In genomic region chr16:88166368-88166767, GRCh38 we compare ENCODE assay signal across 7 cellular contexts.
DNase-seq lines count a peak whose midpoint lies in the region; ATAC-seq, FAIRE-seq and TF ChIP-seq lines count a peak whose summit lies in the region.
"Not testable (repeated sequence)": the region's sequence is repeated elsewhere in the genome, so short reads cannot be mapped to it uniquely, and the experiment has no call there.

No MANE protein-coding gene starts in this region.

- H3K4me3 ChIP-seq in endothelial cell of umbilical vein (replicated peaks in 1 of 3; ENCODE audit: insufficient read depth in 1 of 3, low read depth in 1 of 3, low read length in 3 of 3); fibroblast of the aortic adventitia (ENCODE audit: low read depth, low read length); upper lobe of right lung: not testable (repeated sequence)
- peak overlapping the region in 1 of 2 experiments; percentile 60 for H3K4me3 ChIP-seq in mesenchymal stem cell (ENCODE audit: insufficient read depth in 1 of 2, low read depth in 1 of 2, low read length in 2 of 2)

- H3K27me3 ChIP-seq in endothelial cell of umbilical vein (ENCODE audit: control insufficient read depth in 2 of 2, insufficient read depth in 2 of 2, low read length in 2 of 2); mesenchymal stem cell (ENCODE audit: control insufficient read depth in 1 of 2, insufficient read depth in 1 of 2, low read length in 2 of 2); upper lobe of right lung: not testable (repeated sequence)

- H4K8ac ChIP-seq in mesenchymal stem cell (ENCODE audit: low read length) = not testable (repeated sequence)

- not testable (repeated sequence) for H3K27ac ChIP-seq in endothelial cell of umbilical vein (ENCODE audit: insufficient read depth, low read depth, low read length); mesenchymal stem cell (ENCODE audit: low read length, poor library complexity, severe bottlenecking); upper lobe of right lung

- H4K20me1 ChIP-seq in endothelial cell of umbilical vein (replicated peaks; ENCODE audit: control insufficient read depth, extremely low read depth, insufficient read depth, low read length) = not testable (repeated sequence)

- not testable (repeated sequence) for ATAC-seq in upper lobe of right lung

- peak overlapping the region; percentile 56; the same call in 1 of the 2 replicates for H3K4me3 Mint-ChIP-seq in HFFc6

- not testable (repeated sequence) for H4K91ac ChIP-seq in mesenchymal stem cell (ENCODE audit: low read length)

- H3K9me3 ChIP-seq in endothelial cell of umbilical vein (replicated peaks; ENCODE audit: control insufficient read depth, insufficient read depth, low read length); mesenchymal stem cell (ENCODE audit: control insufficient read depth, low read length); upper lobe of right lung: not testable (repeated sequence)

- POLR2A ChIA-PET in endothelial cell of umbilical vein (lab: Charles Lee) = not testable (repeated sequence)

- not testable (repeated sequence) for H3K9me3 Mint-ChIP-seq in HFFc6

- not testable (repeated sequence) for H2BK5ac ChIP-seq in mesenchymal stem cell (ENCODE audit: low read depth, low read length, poor library complexity, severe bottlenecking)

- H2BK12ac ChIP-seq in mesenchymal stem cell (ENCODE audit: low read length in 2 of 2) = not testable (repeated sequence)

- H3K79me2 ChIP-seq in endothelial cell of umbilical vein (ENCODE audit: control insufficient read depth, insufficient read depth, low read length) = not testable (repeated sequence)

- peaks cover 13% of the 10 kb centered on the region for H3K27me3 Mint-ChIP-seq in HFFc6 (ENCODE audit: insufficient read depth)

- H3K23ac ChIP-seq in mesenchymal stem cell (ENCODE audit: low read length in 2 of 2) = not testable (repeated sequence)

- intact Hi-C loops in endothelial cell of umbilical vein (cut with micrococcal nuclease); posterior vena cava (cut with DNase I); upper lobe of right lung (cut with DNase I): not testable (repeated sequence)

- peak; percentile 83 for FAIRE-seq in endothelial cell of umbilical vein (lab: Jason Lieb, UNC)

- not testable (repeated sequence) for H3K4me2 ChIP-seq in endothelial cell of umbilical vein (ENCODE audit: insufficient read depth, low read length); mesenchymal stem cell (ENCODE audit: low read length, poor library complexity, severe bottlenecking)

- WGBS in mesenchymal stem cell = 94% methylated on average over 4 of the region's 15 CpGs

- dilution Hi-C loops in endothelial cell of umbilical vein (cut with MboI; ENCODE audit: extremely low pct_ligation_motif_present, low sequenced_read_pairs) = not testable (repeated sequence)

- DNase-seq in HFFc6; endothelial cell of umbilical vein (ENCODE audit: low read depth, low spot score); mesenchymal stem cell: not testable (repeated sequence)
- DNase-seq in activated effector memory CD4-positive, alpha-beta T cell treated with anti-CD3 and anti-CD28 coated beads, Interleukin-2, amount 50 U/mL, for 16 hours = peak; percentile 13
- DNase-seq in fibroblast of the aortic adventitia (ENCODE audit: low read depth) = peak; percentile 61
- DNase-seq in posterior vena cava (ENCODE audit: low spot score) = peak; percentile 57
- peak; percentile 53 for DNase-seq in upper lobe of right lung

- H3K27ac Mint-ChIP-seq in HFFc6 = not testable (repeated sequence)

- not testable (repeated sequence) for H2AK5ac ChIP-seq in mesenchymal stem cell (ENCODE audit: low read length, severe bottlenecking)

- H3K4me1 Mint-ChIP-seq in HFFc6 (ENCODE audit: low read depth) = peaks cover 12% of the 10 kb centered on the region

- not testable (repeated sequence) for H3K36me3 ChIP-seq in endothelial cell of umbilical vein (ENCODE audit: control insufficient read depth in 2 of 2, extremely low read depth in 1 of 2, insufficient read depth in 2 of 2, low read length in 2 of 2); mesenchymal stem cell (ENCODE audit: control insufficient read depth in 1 of 2, insufficient read depth in 2 of 2, low read depth in 1 of 2, low read length in 2 of 2); upper lobe of right lung

- TF ChIP-seq CTCF in HFFc6 (IDR thresholded peaks at IDR 0.05); endothelial cell of umbilical vein (IDR thresholded peaks at IDR 0.05; ENCODE audit: extremely low read depth in 1 of 2, insufficient read depth in 1 of 2, low read depth in 1 of 2, low read length in 2 of 2); fibroblast of the aortic adventitia (IDR thresholded peaks at IDR 0.05; ENCODE audit: insufficient read depth, low read length); upper lobe of right lung (IDR thresholded peaks at IDR 0.05): not testable (repeated sequence)

- BruUV-seq in endothelial cell of umbilical vein (replicated peaks; lab: Mats Ljungman, UMichigan) = not testable (repeated sequence)

- not testable (repeated sequence) for H2BK15ac ChIP-seq in mesenchymal stem cell (ENCODE audit: low read depth, poor library complexity, severe bottlenecking)

- not testable (repeated sequence) for H3K18ac ChIP-seq in mesenchymal stem cell (ENCODE audit: low read depth in 1 of 2, low read length in 2 of 2)

- not testable (repeated sequence) for H3K79me1 ChIP-seq in mesenchymal stem cell (replicated peaks; ENCODE audit: low read length, poor library complexity, severe bottlenecking)

- H2AFZ ChIP-seq in endothelial cell of umbilical vein (ENCODE audit: low read depth, low read length); mesenchymal stem cell (ENCODE audit: low read depth, low read length): not testable (repeated sequence)

- not testable (repeated sequence) for TF ChIP-seq POLR2A in endothelial cell of umbilical vein (IDR thresholded peaks at IDR 0.05; ENCODE audit: low read depth, low read length)

- H3K14ac ChIP-seq in mesenchymal stem cell (ENCODE audit: low read length in 2 of 2) = not testable (repeated sequence)

- CTCF ChIA-PET in endothelial cell of umbilical vein (lab: Charles Lee) = interaction anchor here (0.7 kb wide), 1 partner anchor 169 kb away, joined by 5 read pairs; no protein-coding TSS in a partner anchor

- H3K4me1 ChIP-seq in endothelial cell of umbilical vein (ENCODE audit: control insufficient read depth, extremely low read depth, insufficient read depth, low read length); mesenchymal stem cell (ENCODE audit: control insufficient read depth, insufficient read depth, low read depth, low read length); upper lobe of right lung: not testable (repeated sequence)

- not testable (repeated sequence) for H3K9me1 ChIP-seq in endothelial cell of umbilical vein (replicated peaks; ENCODE audit: control insufficient read depth, extremely low read depth, insufficient read depth, low read length)

- H3K4ac ChIP-seq in mesenchymal stem cell (ENCODE audit: low read depth in 1 of 2, low read length in 2 of 2) = not testable (repeated sequence)

- H3K36me3 Mint-ChIP-seq in HFFc6 (ENCODE audit: low read depth) = not testable (repeated sequence)

- H3K9ac ChIP-seq in endothelial cell of umbilical vein (replicated peaks; ENCODE audit: extremely low read depth, insufficient read depth, low read length) = not testable (repeated sequence)
- H3K9ac ChIP-seq in mesenchymal stem cell (ENCODE audit: low read length) = peak overlapping the region; percentile 22

- H2BK120ac ChIP-seq in mesenchymal stem cell (ENCODE audit: low read depth, low read length) = not testable (repeated sequence)
